8 cellular contexts compared by ENCODE assay signal in the genomic region with DNA sequence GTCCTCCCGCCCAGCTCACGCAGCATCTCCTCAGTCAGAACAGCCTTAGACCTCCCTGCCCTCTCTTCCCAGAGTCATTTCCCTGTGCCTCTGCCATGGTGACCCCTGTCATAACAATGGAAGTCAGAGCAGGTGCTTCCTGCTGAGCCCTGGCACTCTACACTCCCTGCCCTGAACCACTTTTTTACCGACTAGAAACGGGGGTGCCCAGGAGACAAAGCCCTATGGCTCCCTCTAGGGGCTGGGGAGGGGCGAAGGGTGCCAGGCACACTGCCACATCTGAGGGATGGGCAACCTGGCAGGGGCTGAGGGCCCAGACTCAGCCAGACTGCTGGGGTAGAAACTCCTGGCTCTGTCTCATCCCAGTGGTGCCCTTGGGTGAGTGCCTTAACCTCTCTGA. TPM values are rescaled to one million over a fixed set of nuclear protein-coding genes. Genes with fewer than 3 reads are reported as not detected.
A peak's percentile ranks its signal among the peaks of the same experiment; 100 is the strongest.
DNase-seq lines count a peak whose midpoint lies in the region; ATAC-seq and TF ChIP-seq lines count a peak whose summit lies in the region.

No MANE protein-coding gene starts in this region.

- TF ChIP-seq EP300 in upper lobe of left lung (IDR thresholded peaks at IDR 0.05) = no peak

- no peak overlapping the region for H3K4me3 Mint-ChIP-seq in activated T-cell treated with anti-CD3 and anti-CD28 coated beads, Interleukin-2, amount 50 U/mL, for 24 hours

- peaks cover 0 to 31% (median 13%) of the 10 kb centered on the region in 9 donors for H3K27me3 ChIP-seq in heart left ventricle
- H3K27me3 ChIP-seq in upper lobe of left lung = peaks cover 0 to 3% (median 0%) of the 10 kb centered on the region in 4 donors

- DNase-seq in activated T-cell treated with anti-CD3 and anti-CD28 coated beads for 1 hour (ENCODE audit: low read depth) (peak; percentile 25), NCI-H2171 (lab: John Stamatoyannopoulos, UW) (peak; percentile 61), activated T-cell treated with anti-CD3 and anti-CD28 coated beads for 24 hours (ENCODE audit: low read depth) (peak; percentile 23), heart left ventricle (no peak), upper lobe of left lung (no peak), SKM-1 treated with dmso at 0.1 percent for 144 hours (lab: John Stamatoyannopoulos, UW; ENCODE audit: unreplicated experiment) (no peak)
- no peak for DNase-seq in activated T-cell treated with anti-CD3 and anti-CD28 coated beads, Interleukin-2, amount 50 U/mL, for 24 hours
- DNase-seq in NK-92 treated with Interleukin-12 subunit alpha and Interleukin-12 subunit beta, amount 100 ng/mL, for 24 hours (lab: John Stamatoyannopoulos, UW) = no peak

- no peak overlapping the region for H3K27ac Mint-ChIP-seq in activated T-cell treated with anti-CD3 and anti-CD28 coated beads, Interleukin-2, amount 50 U/mL, for 24 hours

- no peak for TF ChIP-seq POLR2A in heart left ventricle (IDR thresholded peaks at IDR 0.05)
- TF ChIP-seq POLR2A in upper lobe of left lung (IDR thresholded peaks at IDR 0.05) = no peak

- peaks cover 0 to 34% (median 0%) of the 10 kb centered on the region in 12 donors for H3K4me1 ChIP-seq in heart left ventricle
- peaks cover 0 to 12% (median 3%) of the 10 kb centered on the region in 4 donors for H3K4me1 ChIP-seq in upper lobe of left lung

- no peak overlapping the region for H3K27ac ChIP-seq in heart left ventricle
- H3K27ac ChIP-seq in upper lobe of left lung = no peak overlapping the region

- intact Hi-C loops in heart left ventricle (cut with DNase I) = no loop called here

- peaks cover 0 to 22% (median 0%) of the 10 kb centered on the region in 9 donors for H3K36me3 ChIP-seq in heart left ventricle
- no peaks in the 10 kb centered on the region for H3K36me3 ChIP-seq in upper lobe of left lung

- WGBS in heart left ventricle, 4 donors = 28 to 38% (median 30%) methylated on average over 4 to 5 of the region's 5 CpGs
- WGBS in upper lobe of left lung, 2 donors = 27 to 38% methylated on average over 5 of the region's 5 CpGs

- ATAC-seq in heart left ventricle (peak in 3 of 4 donors; percentile 55 to 63 (median 57)), upper lobe of left lung (ENCODE audit: low FRiP score in 2 of 2) (peak; percentile 13 to 34)

- no peaks in the 10 kb centered on the region for H3K9me3 Mint-ChIP-seq in activated T-cell treated with anti-CD3 and anti-CD28 coated beads, Interleukin-2, amount 50 U/mL, for 24 hours

- peaks cover 35% of the 10 kb centered on the region for H3K4me1 Mint-ChIP-seq in activated T-cell treated with anti-CD3 and anti-CD28 coated beads, Interleukin-2, amount 50 U/mL, for 24 hours (ENCODE audit: low read depth)

- peak; percentile 16 to 51 (median 38) for TF ChIP-seq CTCF in heart left ventricle (IDR thresholded peaks at IDR 0.05)
- TF ChIP-seq CTCF in upper lobe of left lung (IDR thresholded peaks at IDR 0.05) = peak in 3 of 6 experiments; percentile 8 to 27 (median 16)

- H3K4me3 ChIP-seq in heart left ventricle = no peak overlapping the region
- no peak overlapping the region for H3K4me3 ChIP-seq in upper lobe of left lung

- peaks cover 58% of the 10 kb centered on the region for H3K36me3 Mint-ChIP-seq in activated T-cell treated with anti-CD3 and anti-CD28 coated beads, Interleukin-2, amount 50 U/mL, for 24 hours (ENCODE audit: low read depth)

- H3K27me3 Mint-ChIP-seq in activated T-cell treated with anti-CD3 and anti-CD28 coated beads, Interleukin-2, amount 50 U/mL, for 24 hours = no peaks in the 10 kb centered on the region

- H3K9me3 ChIP-seq in heart left ventricle (no peaks in the 10 kb centered on the region), upper lobe of left lung (no peaks in the 10 kb centered on the region)

RNA-seq across cellular contexts. Expression of a gene that starts 16.4 kb away (rescaled TPM):
- total RNA-seq in heart left ventricle = 10 to 100 TPM in 3 of 9 donors, 1 to 10 TPM in 6; 6.3 to 17.7 (median 8.8) TPM
- polyA plus RNA-seq in heart left ventricle = 1 to 10 TPM; 5.1 to 6.9 TPM
- 10 to 100 TPM in 4 of 6 donors, 1 to 10 TPM in 2; 9.2 to 26.4 (median 13.3) TPM for total RNA-seq in upper lobe of left lung

RNA-seq across cellular contexts. Expression of a gene that starts 22.3 kb away (rescaled TPM):
- total RNA-seq in heart left ventricle (1 to 10 TPM; 1.4 to 9.0 (median 3.6) TPM), upper lobe of left lung (1 to 10 TPM in 2 of 6 donors, under 1 TPM in 3, not detected in 1; 0.15 to 2.7 (median 0.54) TPM)
- under 1 TPM; 0.28 to 0.72 TPM for polyA plus RNA-seq in heart left ventricle

RNA-seq across cellular contexts. Expression of a gene that starts 39.9 kb away (rescaled TPM):
- 10 to 100 TPM in 1 of 9 donors, 1 to 10 TPM in 1, under 1 TPM in 7; 0.16 to 10.1 (median 0.50) TPM for total RNA-seq in heart left ventricle
- polyA plus RNA-seq in heart left ventricle = under 1 TPM; 0.61 to 0.69 TPM
- 10 to 100 TPM in 1 of 6 donors, 1 to 10 TPM in 5; 1.3 to 12.0 (median 5.0) TPM for total RNA-seq in upper lobe of left lung

Comparison
In these comparisons a context has a peak if more than half of its experiments do, and no peak if none do; other contexts are left out.
1. DNase-seq: peak in activated T-cell treated with anti-CD3 and anti-CD28 coated beads for 1 hour (single experiment), NCI-H2171 (single experiment) and activated T-cell treated with anti-CD3 and anti-CD28 coated beads for 24 hours (single experiment); none in activated T-cell treated with anti-CD3 and anti-CD28 coated beads, Interleukin-2, amount 50 U/mL, for 24 hours (single experiment), heart left ventricle (0 of 5), upper lobe of left lung (0 of 2), NK-92 treated with Interleukin-12 subunit alpha and Interleukin-12 subunit beta, amount 100 ng/mL, for 24 hours (single experiment) and SKM-1 treated with dmso at 0.1 percent for 144 hours (single experiment).